ENCODE assay signal across 12 cellular contexts in the genomic region with DNA sequence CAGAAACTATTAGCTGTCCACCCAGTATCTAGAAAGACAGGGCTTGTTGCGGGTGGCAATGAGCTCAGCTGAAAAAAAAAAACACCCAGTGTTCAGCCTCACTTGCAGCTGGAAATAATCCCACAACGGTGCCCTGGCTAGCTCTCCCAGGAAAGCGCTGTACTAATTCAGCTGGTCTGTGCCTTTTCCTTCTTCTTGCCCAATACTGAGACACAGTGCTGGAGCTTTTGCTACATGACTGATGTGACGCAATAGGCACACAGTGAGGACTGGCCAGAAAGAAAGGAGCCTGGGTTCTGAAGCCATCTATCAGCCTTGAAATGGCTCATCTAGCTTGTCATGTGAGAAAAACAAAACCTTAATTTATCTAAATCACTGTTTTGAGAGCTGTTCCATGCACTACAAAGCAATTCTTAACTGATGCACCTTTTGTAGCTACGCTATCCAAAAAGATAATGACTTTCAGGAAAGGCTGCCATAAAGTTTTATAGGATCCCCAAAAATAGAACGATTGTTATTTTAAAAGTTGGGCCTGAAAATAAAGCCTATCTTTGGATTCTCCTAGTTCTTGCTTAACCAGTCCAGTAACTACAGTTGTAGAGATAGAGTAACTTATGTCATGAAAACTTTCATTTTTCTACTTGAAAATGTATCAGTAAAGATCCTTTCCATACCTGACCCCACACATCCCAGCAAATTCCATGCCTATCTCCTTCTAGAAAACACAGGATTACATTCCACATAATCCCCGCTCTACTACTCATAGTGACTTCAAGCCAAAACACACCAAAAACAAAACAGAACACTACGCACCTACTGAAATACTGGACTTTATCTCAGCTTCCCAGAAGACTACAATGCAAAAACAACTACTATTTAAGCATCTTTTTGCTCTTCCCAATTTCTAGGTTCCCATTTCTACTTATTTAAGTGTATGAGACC. TPM values are rescaled to one million over a fixed set of nuclear protein-coding genes. Genes with fewer than 3 reads are reported as not detected.
A peak's percentile ranks its signal among the peaks of the same experiment; 100 is the strongest.
DNase-seq lines count a peak whose midpoint lies in the region; ATAC-seq, FAIRE-seq and TF ChIP-seq lines count a peak whose summit lies in the region.
"Had no signal": no experiment of that assay in that cellular context is flagged by ENCODE, and none has a peak within 500 bp of the region (broad histone marks: within the 10 kb centered on the region; RNA-seq: fewer than 3 reads in every experiment).

No MANE protein-coding gene starts in this region.

- no peak overlapping the region for H3K27ac Mint-ChIP-seq in activated T-cell treated with anti-CD3 and anti-CD28 coated beads, Interleukin-2, amount 50 U/mL, for 72 hours
- H3K27ac Mint-ChIP-seq: activated naive CD8-positive, alpha-beta T cell had no signal

- H3K4me1 Mint-ChIP-seq in activated T-cell treated with anti-CD3 and anti-CD28 coated beads, Interleukin-2, amount 50 U/mL, for 72 hours (ENCODE audit: low read depth), result no peaks in the 10 kb centered on the region

- H3K9me3 Mint-ChIP-seq in activated T-cell treated with anti-CD3 and anti-CD28 coated beads, Interleukin-2, amount 50 U/mL, for 72 hours, result no peaks in the 10 kb centered on the region

- CTCF ChIA-PET in BJ (lab: Yijun Ruan, JAX), result no interaction called here

- H3K27ac ChIP-seq in pancreas, result peak overlapping the region in 1 of 4 donors; percentile 43
- H3K27ac ChIP-seq: thyroid gland had no signal

- POLR2A ChIA-PET in BJ (lab: Charles Lee), result no interaction called here

- H3K9me3 ChIP-seq in pancreas, result no peaks in the 10 kb centered on the region
- H3K9me3 ChIP-seq: thyroid gland had no signal

- peak; percentile 26 for DNase-seq in BJ (ENCODE audit: low read depth)
- DNase-seq in SKM-1 (lab: John Stamatoyannopoulos, UW; ENCODE audit: unreplicated experiment), result peak; percentile 48
- peak; percentile 66 for DNase-seq in globus pallidus (ENCODE audit: low spot score)
- DNase-seq in pancreas, result peak in 4 of 6 donors; percentile 61 to 81 (median 72)
- no peak for DNase-seq in activated T-cell treated with anti-CD3 and anti-CD28 coated beads, Interleukin-2, amount 50 U/mL, for 72 hours
- no peak for DNase-seq in mesenteric fat pad (ENCODE audit: low spot score)
- DNase-seq in NCI-H510A treated with DMSO at 0.1 percent for 48 hours (lab: John Stamatoyannopoulos, UW), result no peak
- DNase-seq: NCI-H1930, T-helper 9 cell had no signal

- H3K4me3 ChIP-seq in BJ (ENCODE audit: low read depth, low read length) (no peak overlapping the region), pancreas (no peak overlapping the region)
- H3K4me3 ChIP-seq: thyroid gland had no signal

- H3K27me3 Mint-ChIP-seq in activated T-cell treated with anti-CD3 and anti-CD28 coated beads, Interleukin-2, amount 50 U/mL, for 72 hours (ENCODE audit: low read depth), result no peaks in the 10 kb centered on the region
- H3K27me3 Mint-ChIP-seq: activated naive CD8-positive, alpha-beta T cell had no signal

- H3K27me3 ChIP-seq in BJ (ENCODE audit: control insufficient read depth, insufficient read depth, low read length) (no peaks in the 10 kb centered on the region), pancreas (no peaks in the 10 kb centered on the region)
- H3K27me3 ChIP-seq: thyroid gland had no signal

- intact Hi-C loops in pancreas (cut with DNase I), result no loop called here

- no peak for FAIRE-seq in pancreas (lab: Jason Lieb, UNC)

- H3K36me3 ChIP-seq in BJ (ENCODE audit: control insufficient read depth, insufficient read depth, low read length), result peaks cover 2% of the 10 kb centered on the region; the same call in 1 of the 2 replicates
- H3K36me3 ChIP-seq in pancreas, result no peaks in the 10 kb centered on the region

- H3K4me1 ChIP-seq in pancreas, result peaks cover 0 to 18% (median 13%) of the 10 kb centered on the region in 3 donors

- H3K4me3 Mint-ChIP-seq in activated T-cell treated with anti-CD3 and anti-CD28 coated beads, Interleukin-2, amount 50 U/mL, for 72 hours, result no peak overlapping the region
- H3K4me3 Mint-ChIP-seq: activated naive CD8-positive, alpha-beta T cell had no signal

- ATAC-seq in pancreas, result peak; percentile 96 to 99 (median 98)
- no peak for ATAC-seq in activated T-cell treated with anti-CD3 and anti-CD28 coated beads, Interleukin-2, amount 50 U/mL, for 72 hours (replicated peaks in 1 of 2)
- ATAC-seq in HG02885 (IDR thresholded peaks at IDR 0.05; ENCODE audit: poor library complexity, unreplicated experiment), result no peak

- H3K36me3 Mint-ChIP-seq in activated T-cell treated with anti-CD3 and anti-CD28 coated beads, Interleukin-2, amount 50 U/mL, for 72 hours (ENCODE audit: insufficient read depth in 2 of 2), result no peaks in the 10 kb centered on the region

- WGBS in pancreas, 2 donors, result 45 to 46% methylated on average over 8 of the region's 8 CpGs

- TF ChIP-seq CTCF in BJ (IDR thresholded peaks at IDR 0.05; ENCODE audit: insufficient read depth, low read depth, low read length), result no peak
- no peak for TF ChIP-seq CTCF in pancreas (IDR thresholded peaks at IDR 0.05)

RNA-seq across cellular contexts. Expression of a gene that starts 15.9 kb away (rescaled TPM):
- polyA plus RNA-seq in BJ (2011; rRNA removed) (34.8 and 40.0 TPM in 2 replicates), pancreas (10 to 100 TPM in 1 of 2 donors, 1 to 10 TPM in 1; 8.5 to 17.8 TPM)
- 59.5 and 94.6 TPM in 2 replicates for polyA minus RNA-seq in BJ (2011; rRNA and poly(A)+ RNA removed)
- total RNA-seq in pancreas (10 to 100 TPM; 16.3 to 34.3 (median 18.8) TPM), mesenteric fat pad (47.7 TPM)
- total RNA-seq in activated T-cell treated with anti-CD3 and anti-CD28 coated beads, Interleukin-2, amount 50 U/mL, for 72 hours, result 10 to 100 TPM; 31.4 to 39.6 TPM

Comparison
In these comparisons a context has a peak if more than half of its experiments do, and no peak if none do; other contexts are left out.
1. DNase-seq: peak in BJ (single experiment), SKM-1 (single experiment), globus pallidus (single experiment) and pancreas (4 of 6); none in activated T-cell treated with anti-CD3 and anti-CD28 coated beads, Interleukin-2, amount 50 U/mL, for 72 hours (0 of 2), mesenteric fat pad (single experiment) and NCI-H510A treated with DMSO at 0.1 percent for 48 hours (single experiment).
2. ATAC-seq: peak in pancreas (4 of 4); none in activated T-cell treated with anti-CD3 and anti-CD28 coated beads, Interleukin-2, amount 50 U/mL, for 72 hours (0 of 2) and HG02885 (single experiment).